In genomic region chr19:3050016-3050415, GRCh38 we compare ENCODE assay signal across 1 cellular context.
TF ChIP-seq lines count a peak whose summit lies in the region.

No MANE protein-coding gene starts in this region.

TF ChIP-seq in K562, 482 proteins besides CTCF, POLR2A, EP300 and RAD21:
- peak; percentile 45 for TF ChIP-seq CEBPB (tag; IDR thresholded peaks at IDR 0.05)
- TF ChIP-seq BCOR (IDR thresholded peaks at IDR 0.05) = peak; percentile 45; the same call in 1 of the 2 replicates
- TF ChIP-seq KDM1A (IDR thresholded peaks at IDR 0.05) = peak; percentile 37 to 44; a peak in 2 of 4 replicates
- peak; percentile 17 for TF ChIP-seq RBM25 (IDR thresholded peaks at IDR 0.05; ENCODE audit: low read depth, low read length, severe bottlenecking)
- TF ChIP-seq ZNF146 (CRISPR knock-in tag; IDR thresholded peaks at IDR 0.05; ENCODE audit: unreplicated experiment) = peak; percentile 91
